ENCODE assay signal across 1 cellular context in genomic region chr1:53145051-53145600, GRCh38.
A peak's percentile ranks its signal among the peaks of the same experiment; 100 is the strongest.
TF ChIP-seq lines count a peak whose summit lies in the region.

No MANE protein-coding gene starts in this region.

TF ChIP-seq in HepG2, 621 proteins besides CTCF, POLR2A, EP300 and RAD21:
- TF ChIP-seq MTERF4 (CRISPR knock-in tag; IDR thresholded peaks at IDR 0.05) (0 out of 2 replicates have a peak, but pooled peaks have one; percentile 65), ETV5 (CRISPR knock-in tag; IDR thresholded peaks at IDR 0.05; ENCODE audit: borderline replicate concordance) (no peak), ZNF607 (CRISPR knock-in tag; IDR thresholded peaks at IDR 0.05; ENCODE audit: borderline replicate concordance) (0 out of 2 replicates have a peak, but pooled peaks have one; percentile 1), ZIK1 (CRISPR knock-in tag; IDR thresholded peaks at IDR 0.05; ENCODE audit: borderline replicate concordance, low read depth) (0 out of 2 replicates have a peak, but pooled peaks have one; percentile 9)
